33 cellular contexts compared by ENCODE assay signal in genomic region chr21:29730281-29730680, GRCh38.
"Had no signal": no experiment of that assay in that cellular context is flagged by ENCODE, and none has a peak within 500 bp of the region (broad histone marks: within the 10 kb centered on the region; RNA-seq: fewer than 3 reads in every experiment).

No MANE protein-coding gene starts in this region.

- ATAC-seq: activated CD8-positive, alpha-beta memory T cell treated with anti-CD3 and anti-CD28 coated beads, Interleukin-2, amount 10 ng/mL, durations not matched to agents 7 days and 5 days; activated naive CD4-positive, alpha-beta T cell treated with anti-CD3 and anti-CD28 coated beads, Interleukin-2, amount 50 U/mL, for 72 hours; PC-3; SK-N-SH treated with all-trans-retinoic acid at 6 μM for 48 hours; T-cell had no signal

- H3K27ac ChIP-seq: cardiac muscle cell, KMS-11, Peyer's patch, SJSA1, WERI-Rb-1 had no signal

- H3K36me3 ChIP-seq: cardiac muscle cell, Peyer's patch, SJSA1, WERI-Rb-1 had no signal

- DNase-seq: activated CD4-positive, alpha-beta memory T cell treated with anti-CD3 and anti-CD28 coated beads, Interleukin-2, amount 10 ng/mL, durations not matched to agents 7 days and 5 days; activated CD4-positive, alpha-beta T cell treated with anti-CD3 and anti-CD28 coated beads for 1 hour; activated CD4-positive, alpha-beta T cell treated with anti-CD3 and anti-CD28 coated beads for 48 hours; activated CD4-positive, CD25-positive, alpha-beta regulatory T cell; activated CD8-positive, alpha-beta memory T cell treated with anti-CD3 and anti-CD28 coated beads for 24 hours; activated CD8-positive, alpha-beta memory T cell treated with anti-CD3 and anti-CD28 coated beads, Interleukin-2, amount 10 ng/mL, durations not matched to agents 7 days and 5 days; activated gamma-delta T cell treated with Interleukin-2 at 50 U/mL for 16 hours; activated naive CD4-positive, alpha-beta T cell treated with anti-CD3 and anti-CD28 coated beads for 36 hours; activated T-cell treated with anti-CD3 and anti-CD28 coated beads, Interleukin-2, amount 50 U/mL, for 1 hour; anterior cingulate cortex; MM.1S; MV-4-11; NCI-H1092; NCI-H1436 treated with DMSO at 0.1 percent for 48 hours; NCI-H1694 treated with DMSO at 0.1 percent for 48 hours; NCI-H2029; NCI-H510A; NCI-H526; NCI-H748 treated with DMSO at 0.1 percent for 48 hours; NK-92 treated with Interleukin-12 subunit alpha and Interleukin-12 subunit beta, amount 100 ng/mL, for 24 hours; PC-3; Peyer's patch; RPMI8226; SHP77 treated with DMSO at 0.1 percent for 48 hours; T-cell; T-helper 2 cell; T-helper 9 cell; WERI-Rb-1 had no signal

- H3K4me3 ChIP-seq: cardiac muscle cell, Peyer's patch, SJSA1 had no signal

- H3K4me2 ChIP-seq: KMS-11 had no signal

- H3K4me1 ChIP-seq: Peyer's patch, SJSA1 had no signal

- H3K9me3 ChIP-seq: Peyer's patch, SJSA1 had no signal

- H3K9ac ChIP-seq: KMS-11 had no signal

- H3K27me3 ChIP-seq: cardiac muscle cell, Peyer's patch, SJSA1 had no signal
